Comparison of ENCODE assay signal across 20 cellular contexts in the genomic region with DNA sequence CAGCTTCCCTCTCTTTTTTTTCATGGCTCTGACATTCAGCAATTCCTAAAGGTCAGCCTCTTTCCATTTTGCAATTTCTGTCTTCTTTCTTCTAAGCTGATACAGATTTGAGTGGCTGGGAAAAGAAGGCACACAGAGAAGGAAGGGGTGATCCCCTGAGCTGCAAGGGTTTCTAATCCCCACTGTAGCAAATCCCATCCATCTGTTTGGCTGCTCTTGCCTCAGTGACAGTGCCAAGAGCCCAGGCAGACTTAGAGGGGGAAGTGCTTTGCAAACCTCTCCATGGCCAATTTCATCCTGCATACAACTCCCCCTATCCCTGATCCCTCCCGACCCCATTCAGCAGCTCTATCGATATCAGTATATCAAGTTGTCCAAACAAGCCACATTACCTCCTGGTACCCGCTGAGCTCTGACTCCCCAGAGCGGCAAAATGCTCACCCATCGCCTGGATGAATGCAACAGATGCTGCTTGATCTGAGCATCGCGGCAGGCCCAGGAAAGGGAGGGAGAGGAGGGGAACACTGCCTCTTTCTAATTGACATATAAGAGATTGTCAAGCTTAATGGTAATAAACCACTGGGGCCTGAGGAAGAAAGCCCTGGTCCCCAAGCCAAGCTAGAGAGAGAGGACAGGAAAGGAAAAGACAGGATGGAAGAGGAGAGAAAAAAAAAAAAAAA.
A peak's percentile ranks its signal among the peaks of the same experiment; 100 is the strongest.
DNase-seq lines count a peak whose midpoint lies in the region; ATAC-seq lines count a peak whose summit lies in the region.
"Had no signal": no experiment of that assay in that cellular context is flagged by ENCODE, and none has a peak within 500 bp of the region (broad histone marks: within the 10 kb centered on the region; RNA-seq: fewer than 3 reads in every experiment).

No MANE protein-coding gene starts in this region.

- DNase-seq in G401 (ENCODE audit: low spot score) = peak; percentile 91
- DNase-seq in NCI-H446 treated with DMSO at 0.1 percent for 48 hours (lab: John Stamatoyannopoulos, UW) = peak; percentile 65
- DNase-seq in cerebellar cortex (ENCODE audit: low spot score) = peak; percentile 88
- peak; percentile 28 for DNase-seq in retina
- DNase-seq in mesenchymal stem cell = no peak
- DNase-seq in GDM1 (lab: John Stamatoyannopoulos, UW) = no peak
- DNase-seq: Caco-2; CD4-positive, alpha-beta T cell; DMS53; H7; HFFc6; KBM-7; MM.1S; NCI-H1092; NCI-H1436; NCI-H2029; NK-92 treated with Interleukin-12 subunit alpha and Interleukin-12 subunit beta, amount 100 ng/mL, for 24 hours had no signal

- no peak overlapping the region for H2BK12ac ChIP-seq in mesenchymal stem cell (ENCODE audit: low read length in 2 of 2)

- H2BK5ac ChIP-seq in mesenchymal stem cell (ENCODE audit: low read depth, low read length, poor library complexity, severe bottlenecking) = no peak overlapping the region

- in situ Hi-C loops in G401 (cut with HindIII; ENCODE audit: low sequenced_read_pairs) = no loop called here

- H2AK5ac ChIP-seq in mesenchymal stem cell (ENCODE audit: low read length, severe bottlenecking) = no peak overlapping the region

- no peaks in the 10 kb centered on the region for H3K79me1 ChIP-seq in mesenchymal stem cell (replicated peaks; ENCODE audit: low read length, poor library complexity, severe bottlenecking)

- no peak overlapping the region for H4K91ac ChIP-seq in mesenchymal stem cell (ENCODE audit: low read length)

- H3K27me3 ChIP-seq in mesenchymal stem cell (ENCODE audit: control insufficient read depth in 1 of 2, insufficient read depth in 1 of 2, low read length in 2 of 2) = peaks cover 0 to 2% of the 10 kb centered on the region in 2 experiments

- H3K9ac ChIP-seq in mesenchymal stem cell (ENCODE audit: low read length) = no peak overlapping the region

- H4K8ac ChIP-seq in mesenchymal stem cell (ENCODE audit: low read length) = no peak overlapping the region

- H3K36me3 ChIP-seq in mesenchymal stem cell (ENCODE audit: control insufficient read depth in 1 of 2, insufficient read depth in 2 of 2, low read depth in 1 of 2, low read length in 2 of 2) = no peaks in the 10 kb centered on the region

- no peak overlapping the region for H3K23ac ChIP-seq in mesenchymal stem cell (ENCODE audit: low read length in 2 of 2)

- no peaks in the 10 kb centered on the region for H3K9me3 ChIP-seq in mesenchymal stem cell (ENCODE audit: control insufficient read depth, low read length)
- H3K9me3 ChIP-seq: Caco-2 had no signal

- no peak overlapping the region for H3K4me3 ChIP-seq in mesenchymal stem cell (ENCODE audit: insufficient read depth in 1 of 2, low read depth in 1 of 2, low read length in 2 of 2)

- H3K4me1 ChIP-seq in mesenchymal stem cell (ENCODE audit: control insufficient read depth, insufficient read depth, low read depth, low read length) = no peaks in the 10 kb centered on the region
- H3K4me1 ChIP-seq: Caco-2 had no signal

- no peak overlapping the region for H3K4me2 ChIP-seq in mesenchymal stem cell (ENCODE audit: low read length, poor library complexity, severe bottlenecking)

- WGBS in mesenchymal stem cell = 85% methylated on average over 4 of the region's 7 CpGs

- H3K4ac ChIP-seq in mesenchymal stem cell (ENCODE audit: low read depth in 1 of 2, low read length in 2 of 2) = no peak overlapping the region

- no peak overlapping the region for H3K14ac ChIP-seq in mesenchymal stem cell (ENCODE audit: low read length in 2 of 2)

- no peak overlapping the region for H2BK120ac ChIP-seq in mesenchymal stem cell (ENCODE audit: low read depth, low read length)

- H2BK15ac ChIP-seq in mesenchymal stem cell (ENCODE audit: low read depth, poor library complexity, severe bottlenecking) = no peak overlapping the region

- H3K18ac ChIP-seq in mesenchymal stem cell (ENCODE audit: low read depth in 1 of 2, low read length in 2 of 2) = no peak overlapping the region

- no peak overlapping the region for H2AFZ ChIP-seq in mesenchymal stem cell (ENCODE audit: low read depth, low read length)

- no peak for ATAC-seq in GM19035 (IDR thresholded peaks at IDR 0.05; ENCODE audit: unreplicated experiment)
- ATAC-seq: Panc1, SK-N-SH treated with all-trans-retinoic acid at 6 μM for 48 hours had no signal

- H3K27ac ChIP-seq in mesenchymal stem cell (ENCODE audit: low read length, poor library complexity, severe bottlenecking) = no peak overlapping the region

Comparison
In these comparisons a context has a peak if more than half of its experiments do, and no peak if none do; other contexts are left out.
1. DNase-seq: peak in G401 (single experiment), NCI-H446 treated with DMSO at 0.1 percent for 48 hours (single experiment), cerebellar cortex (single experiment) and retina (single experiment); none in mesenchymal stem cell (single experiment) and GDM1 (single experiment).